In genomic region chr4:68407015-68407867, GRCh38 we compare ENCODE assay signal across 7 cellular contexts. TPM values are rescaled to one million over a fixed set of nuclear protein-coding genes. Genes with fewer than 3 reads are reported as not detected.
"Had no signal": no experiment of that assay in that cellular context is flagged by ENCODE, and none has a peak within 500 bp of the region (broad histone marks: within the 10 kb centered on the region; RNA-seq: fewer than 3 reads in every experiment).

No MANE protein-coding gene starts in this region.

RNA-seq across cellular contexts. Expression of gene TMPRSS11E, which starts 40.0 kb away (rescaled TPM):
- total RNA-seq: activated CD8-positive, alpha-beta T cell treated with anti-CD3 and anti-CD28 coated beads, Interleukin-2, amount 10 ng/mL, durations not matched to agents 7 days and 5 days; adrenal gland; M059J; Peyer's patch; Right ventricle myocardium superior; SJCRH30 had no signal
- polyA plus RNA-seq: SK-N-SH had no signal
